17 cellular contexts compared by ENCODE assay signal in the genomic region with DNA sequence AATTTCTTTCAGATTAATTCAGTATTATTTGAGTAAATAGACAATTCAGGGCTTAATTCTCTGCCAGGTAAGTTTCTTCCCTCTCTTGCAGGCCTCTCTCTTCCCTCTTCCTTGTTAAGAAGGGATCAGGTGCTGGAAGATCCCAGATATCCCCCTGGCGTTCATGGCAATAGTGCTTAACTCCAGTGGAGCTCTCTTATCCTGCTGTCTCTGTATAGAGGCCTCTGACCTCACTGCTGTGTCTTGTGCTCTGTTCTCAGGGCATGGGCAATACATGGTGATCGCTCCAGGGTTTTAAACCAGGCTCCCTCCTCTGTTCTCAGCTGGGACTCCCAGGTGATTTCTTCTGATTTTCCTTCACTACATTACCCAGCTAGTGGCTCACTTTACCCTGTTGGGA.
DNase-seq lines count a peak whose midpoint lies in the region; ATAC-seq and TF ChIP-seq lines count a peak whose summit lies in the region.
"Had no signal": no experiment of that assay in that cellular context is flagged by ENCODE, and none has a peak within 500 bp of the region (broad histone marks: within the 10 kb centered on the region; RNA-seq: fewer than 3 reads in every experiment).

No MANE protein-coding gene starts in this region.

- H3K9me3 Mint-ChIP-seq in neural progenitor cell, result no peaks in the 10 kb centered on the region
- H3K9me3 Mint-ChIP-seq: activated CD4-positive, alpha-beta memory T cell treated with anti-CD3 and anti-CD28 coated beads for 36 hours; naive thymus-derived CD4-positive, alpha-beta T cell had no signal

- no peak overlapping the region for H3K9ac ChIP-seq in neural progenitor cell

- POLR2A ChIA-PET in GM10248 (lab: Yijun Ruan, JAX), result no interaction called here

- ATAC-seq in GM19023 (IDR thresholded peaks at IDR 0.05; ENCODE audit: unreplicated experiment) (peak; percentile 22), HG02610 (IDR thresholded peaks at IDR 0.05; ENCODE audit: unreplicated experiment) (peak; percentile 11), HG03457 (IDR thresholded peaks at IDR 0.05; ENCODE audit: unreplicated experiment) (peak; percentile 23)
- ATAC-seq: left colon; naive thymus-derived CD4-positive, alpha-beta T cell; Panc1 had no signal

- H3K27ac Mint-ChIP-seq in neural progenitor cell, result peak overlapping the region; percentile 63
- H3K27ac Mint-ChIP-seq: activated CD4-positive, alpha-beta memory T cell treated with anti-CD3 and anti-CD28 coated beads for 36 hours had no signal

- H3K9me3 ChIP-seq in neural progenitor cell (ENCODE audit: low read depth), result no peaks in the 10 kb centered on the region
- H3K9me3 ChIP-seq: sigmoid colon, suprapubic skin had no signal

- peak; percentile 22 for DNase-seq in neural progenitor cell (ENCODE audit: low spot score)
- DNase-seq in NCI-H524 treated with DMSO at 0.1 percent for 48 hours (lab: John Stamatoyannopoulos, UW), result no peak
- no peak for DNase-seq in GM10248 (ENCODE audit: extremely low spot score)
- DNase-seq in germinal center (ENCODE audit: low spot score), result no peak
- DNase-seq: activated CD4-positive, alpha-beta memory T cell treated with anti-CD3 and anti-CD28 coated beads for 36 hours; activated naive CD4-positive, alpha-beta T cell; CD8-positive, alpha-beta memory T cell; glutamatergic neuron; left colon; naive thymus-derived CD4-positive, alpha-beta T cell; sigmoid colon; T-helper 9 cell had no signal

- no peaks in the 10 kb centered on the region for H4K20me1 ChIP-seq in neural progenitor cell (ENCODE audit: low read depth)

- H2AFZ ChIP-seq in neural progenitor cell (replicated peaks), result peak overlapping the region; percentile 15

- H3K36me3 ChIP-seq in neural progenitor cell, result no peaks in the 10 kb centered on the region
- H3K36me3 ChIP-seq: sigmoid colon, suprapubic skin had no signal

- H3K36me3 Mint-ChIP-seq in neural progenitor cell, result no peaks in the 10 kb centered on the region
- H3K36me3 Mint-ChIP-seq: activated CD4-positive, alpha-beta memory T cell treated with anti-CD3 and anti-CD28 coated beads for 36 hours; CD8-positive, alpha-beta memory T cell; naive thymus-derived CD4-positive, alpha-beta T cell had no signal

- peaks cover 3% of the 10 kb centered on the region for H3K27me3 Mint-ChIP-seq in neural progenitor cell (ENCODE audit: insufficient read depth, low read depth)
- H3K27me3 Mint-ChIP-seq: CD8-positive, alpha-beta memory T cell had no signal

- no peak overlapping the region for H3K27ac ChIP-seq in neural progenitor cell
- H3K27ac ChIP-seq: sigmoid colon, suprapubic skin had no signal

- peaks cover 6% of the 10 kb centered on the region for H3K4me1 Mint-ChIP-seq in neural progenitor cell
- H3K4me1 Mint-ChIP-seq: CD8-positive, alpha-beta memory T cell; naive thymus-derived CD4-positive, alpha-beta T cell had no signal

- H3K4me2 ChIP-seq in neural progenitor cell, result no peak overlapping the region

- H3K4me1 ChIP-seq in neural progenitor cell, result no peaks in the 10 kb centered on the region
- H3K4me1 ChIP-seq: sigmoid colon, suprapubic skin had no signal

- H3K79me2 ChIP-seq in neural progenitor cell (ENCODE audit: low read depth), result no peaks in the 10 kb centered on the region

- no peak overlapping the region for H3K4me3 ChIP-seq in neural progenitor cell
- H3K4me3 ChIP-seq: sigmoid colon, suprapubic skin had no signal

- TF ChIP-seq CTCF in neural progenitor cell (IDR thresholded peaks at IDR 0.05) (no peak), GM10248 (IDR thresholded peaks at IDR 0.05; ENCODE audit: control extremely low read depth, extremely low read depth, low read depth, missing control alignments) (no peak)

- H3K4me3 Mint-ChIP-seq in neural progenitor cell, result no peak overlapping the region
- H3K4me3 Mint-ChIP-seq: activated CD4-positive, alpha-beta memory T cell treated with anti-CD3 and anti-CD28 coated beads for 36 hours; CD8-positive, alpha-beta memory T cell; naive thymus-derived CD4-positive, alpha-beta T cell had no signal

- H3K27me3 ChIP-seq in neural progenitor cell, result no peaks in the 10 kb centered on the region
- H3K27me3 ChIP-seq: sigmoid colon, suprapubic skin had no signal

- CTCF ChIA-PET in GM10248 (lab: Yijun Ruan, JAX), result interaction anchor here (1.2 to 1.5 kb wide), 2 partner anchors 14 to 65 kb away, joined by 3 read pairs; no protein-coding TSS in a partner anchor

- H3F3A ChIP-seq in neural progenitor cell (ENCODE audit: low read depth), result no peaks in the 10 kb centered on the region
